17 cellular contexts compared by ENCODE assay signal in genomic region chr1:10402729-10403274, GRCh38. TPM values are rescaled to one million over a fixed set of nuclear protein-coding genes. Genes with fewer than 3 reads are reported as not detected.
DNase-seq lines count a peak whose midpoint lies in the region; ATAC-seq and TF ChIP-seq lines count a peak whose summit lies in the region.
"Had no signal": no experiment of that assay in that cellular context is flagged by ENCODE, and none has a peak within 500 bp of the region (broad histone marks: within the 10 kb centered on the region; RNA-seq: fewer than 3 reads in every experiment).

No MANE protein-coding gene starts in this region.

- no peak for TF ChIP-seq CTCF in osteocyte (IDR thresholded peaks at IDR 0.05)

- DNase-seq in EL (peak; percentile 73), NCI-H226 (peak; percentile 41), dermis blood vessel endothelial cell (peak; percentile 20), osteocyte (ENCODE audit: extremely low spot score, unreplicated experiment) (no peak), HK-2 (ENCODE audit: unreplicated experiment) (no peak)
- no peak for DNase-seq in stimulated activated CD4-positive, alpha-beta T cell treated with anti-CD3 and anti-CD28 coated beads, Interleukin-1b, Interleukin-23, amount 100 ng/mL, for 48 hours
- DNase-seq: adrenal gland; cortex of kidney; DMS153; midbrain; NCI-H1105; occipital lobe; Peyer's patch; stimulated activated CD4-positive, alpha-beta T cell treated with anti-CD3 and anti-CD28 coated beads, Interleukin-4, amount 100 ng/mL, for 4 hours had no signal

- H3K27ac Mint-ChIP-seq in osteocyte (ENCODE audit: unreplicated experiment) = peak overlapping the region; percentile 27
- H3K27ac Mint-ChIP-seq: B cell had no signal

- no peak overlapping the region for H3K4me3 Mint-ChIP-seq in osteocyte (ENCODE audit: unreplicated experiment)
- H3K4me3 Mint-ChIP-seq: B cell had no signal

- peaks cover 28% of the 10 kb centered on the region for H3K36me3 Mint-ChIP-seq in osteocyte (ENCODE audit: unreplicated experiment)

- H3K4me1 Mint-ChIP-seq in osteocyte (ENCODE audit: unreplicated experiment) = peaks cover 41% of the 10 kb centered on the region

- H3K27me3 Mint-ChIP-seq in osteocyte (ENCODE audit: unreplicated experiment) = no peaks in the 10 kb centered on the region
- H3K27me3 Mint-ChIP-seq: B cell had no signal

- no peaks in the 10 kb centered on the region for H3K9me3 Mint-ChIP-seq in osteocyte (ENCODE audit: unreplicated experiment)

- ATAC-seq in activated CD4-positive, CD25-positive, alpha-beta regulatory T cell treated with anti-CD3 and anti-CD28 coated beads, Interleukin-2, amount 50 U/mL, for 24 hours = no peak

RNA-seq across cellular contexts. Expression of gene PGD, which starts 3.9 kb away (rescaled TPM):
- total RNA-seq in dermis blood vessel endothelial cell (59.4 and 130 TPM in 2 replicates), osteocyte (197 and 199 TPM in 2 replicates)

RNA-seq across cellular contexts. Expression of gene CENPS, which starts 27.4 kb away (rescaled TPM):
- total RNA-seq in dermis blood vessel endothelial cell = 7.8 and 11.4 TPM in 2 replicates
- 12.0 and 14.1 TPM in 2 replicates for total RNA-seq in osteocyte

RNA-seq across cellular contexts. Expression of gene CORT, which starts 47.0 kb away (rescaled TPM):
- total RNA-seq in dermis blood vessel endothelial cell (0.34 and 0.37 TPM in 2 replicates), osteocyte (0.40 and 0.68 TPM in 2 replicates)
- total RNA-seq: thoracic aorta had no signal

Comparison
In these comparisons a context has a peak if more than half of its experiments do, and no peak if none do; other contexts are left out.
1. DNase-seq: peak in EL (single experiment), NCI-H226 (single experiment) and dermis blood vessel endothelial cell (single experiment); none in osteocyte (single experiment), HK-2 (single experiment) and stimulated activated CD4-positive, alpha-beta T cell treated with anti-CD3 and anti-CD28 coated beads, Interleukin-1b, Interleukin-23, amount 100 ng/mL, for 48 hours (single experiment).